Comparison of ENCODE assay signal across 8 cellular contexts in genomic region chr11:9461068-9461759, GRCh38. TPM values are rescaled to one million over a fixed set of nuclear protein-coding genes. Genes with fewer than 3 reads are reported as not detected.
DNase-seq lines count a peak whose midpoint lies in the region; ATAC-seq and TF ChIP-seq lines count a peak whose summit lies in the region.

No MANE protein-coding gene starts in this region.

- TF ChIP-seq POLR2A in lower leg skin (IDR thresholded peaks at IDR 0.05) = peak in 1 of 2 donors; percentile 95

- H3K27ac ChIP-seq in BLaER1 (peak overlapping the region; percentile 98), dorsolateral prefrontal cortex (peak overlapping the region; percentile 96 to 100 (median 99))

- DNase-seq in GM19240 (ENCODE audit: insufficient read length, low spot score) (peak; percentile 57), NCI-H526 (lab: John Stamatoyannopoulos, UW) (peak; percentile 92 to 95), dorsolateral prefrontal cortex (peak; percentile 66 to 86 (median 83)), lower leg skin (ENCODE audit: low spot score in 2 of 2) (peak; percentile 82 to 97)
- DNase-seq in activated CD4-positive, alpha-beta T cell treated with anti-CD3 and anti-CD28 coated beads, Interleukin-2, amount 50 U/mL, for 48 hours = peak; percentile 73 to 78
- peak; percentile 64 to 72 for DNase-seq in stimulated activated CD4-positive, alpha-beta T cell treated with anti-CD3 and anti-CD28 coated beads, Interleukin-4, amount 100 ng/mL, for 48 hours (ENCODE audit: low read depth in 2 of 2)

- peak overlapping the region; percentile 71 for H3K4me3 ChIP-seq in BLaER1
- peak overlapping the region; percentile 58 to 100 (median 87) for H3K4me3 ChIP-seq in dorsolateral prefrontal cortex
- H3K4me3 ChIP-seq in lower leg skin (ENCODE audit: low read depth, poor library complexity, severe bottlenecking) = peak overlapping the region; percentile 45

- intact Hi-C loops in dorsolateral prefrontal cortex (cut with DNase I) = loop anchor here (2.0 to 10.0 kb wide), 8 partner anchors 76 to 779 kb away; partner anchors contain the start of genes IPO7 (in 2 of the 2), DENND5A (in 1 of the 2), RPL27A (in 1 of the 2) and TMEM41B (in 1 of the 2)
- intact Hi-C loops in lower leg skin (cut with DNase I; ENCODE audit: low total_unique reads) = loop anchor here (10.0 kb wide), 1 partner anchor 64 kb away; no protein-coding TSS in a partner anchor

- H3K27me3 ChIP-seq in BLaER1 (no peaks in the 10 kb centered on the region), dorsolateral prefrontal cortex (no peaks in the 10 kb centered on the region)

- H4K20me1 ChIP-seq in BLaER1 = no peaks in the 10 kb centered on the region

- peak in 18 of 56 donors; percentile 4 to 33 (median 18) for TF ChIP-seq CTCF in dorsolateral prefrontal cortex (IDR thresholded peaks at IDR 0.05 in 54 of 56, conservative IDR thresholded peaks at IDR 0.05 in 2 of 56; ENCODE audit: low read depth in 1 of 56, partially characterized antibody in 56 of 56)
- TF ChIP-seq CTCF in lower leg skin (IDR thresholded peaks at IDR 0.05) = no peak

- peak overlapping the region; percentile 96 for H3K9ac ChIP-seq in BLaER1

- WGBS in lower leg skin, 2 donors = 1% methylated on average over 57 of the region's 57 CpGs

- H3K36me3 ChIP-seq in BLaER1 = peaks cover 6% of the 10 kb centered on the region; the same call in 1 of the 2 replicates

- peaks cover 28% of the 10 kb centered on the region for H3K4me1 ChIP-seq in BLaER1

- peak overlapping the region; percentile 89 for H3K4me2 ChIP-seq in BLaER1

- ATAC-seq in HG03442 (IDR thresholded peaks at IDR 0.05; ENCODE audit: unreplicated experiment) = peak; percentile 36

- H3K9me3 ChIP-seq in BLaER1 = no peaks in the 10 kb centered on the region

RNA-seq across cellular contexts. Expression of gene ZNF143, which starts 0.4 kb away (rescaled TPM):
- total RNA-seq in dorsolateral prefrontal cortex (10 to 100 TPM; 12.5 to 37.0 (median 22.4) TPM), lower leg skin (10 to 100 TPM; 17.8 to 44.2 (median 30.9) TPM)

Comparison
In these comparisons a context has a peak if more than half of its experiments do, and no peak if none do; other contexts are left out.
1. Peak in every context shown above with its lines: DNase-seq, ATAC-seq, H3K4me3 ChIP-seq and H3K27ac ChIP-seq.